ENCODE assay signal across 14 cellular contexts in genomic region chr14:100680439-100681051, GRCh38. TPM values are rescaled to one million over a fixed set of nuclear protein-coding genes. Genes with fewer than 3 reads are reported as not detected.
DNase-seq lines count a peak whose midpoint lies in the region; ATAC-seq and TF ChIP-seq lines count a peak whose summit lies in the region.
"Had no signal": no experiment of that assay in that cellular context is flagged by ENCODE, and none has a peak within 500 bp of the region (broad histone marks: within the 10 kb centered on the region; RNA-seq: fewer than 3 reads in every experiment).

No MANE protein-coding gene starts in this region.

- CTCF ChIA-PET in RWPE1 (lab: Yijun Ruan, JAX): interaction anchor here (0.6 to 0.7 kb wide), 2 partner anchors 17 to 78 kb away, joined by 3 read pairs; no protein-coding TSS in a partner anchor

- TF ChIP-seq POLR2A in prostate gland (IDR thresholded peaks at IDR 0.05): no peak

- intact Hi-C loops in prostate gland (cut with DNase I): no loop called here

- TF ChIP-seq CTCF in RWPE1 (conservative IDR thresholded peaks at IDR 0.05; ENCODE audit: low read depth): no peak
- no peak for TF ChIP-seq CTCF in foreskin fibroblast (IDR thresholded peaks at IDR 0.05; ENCODE audit: low read depth, low read length)
- TF ChIP-seq CTCF in prostate gland (IDR thresholded peaks at IDR 0.05): no peak

- peak; percentile 10 for DNase-seq in CD1c-positive myeloid dendritic cell (ENCODE audit: extremely low spot score)
- DNase-seq in RWPE1 (ENCODE audit: low spot score): no peak
- DNase-seq in foreskin fibroblast: peak; percentile 47 to 60
- peak; percentile 36 for DNase-seq in prostate gland (ENCODE audit: low spot score)
- DNase-seq in occipital lobe (lab: John Stamatoyannopoulos, UW): no peak
- DNase-seq in NCI-H2029 treated with DMSO at 0.1 percent for 48 hours (lab: John Stamatoyannopoulos, UW): no peak
- DNase-seq: activated effector memory CD4-positive, alpha-beta T cell treated with anti-CD3 and anti-CD28 coated beads, Interleukin-2, amount 50 U/mL, for 16 hours; head of caudate nucleus; stimulated activated CD4-positive, alpha-beta T cell treated with anti-CD3 and anti-CD28 coated beads, Interleukin-2, amount 100 ng/mL, for 24 hours; substantia nigra had no signal

- H3K4me3 ChIP-seq in foreskin fibroblast (ENCODE audit: low read depth in 1 of 2, low read length in 2 of 2) (no peak overlapping the region), prostate gland (no peak overlapping the region)

- ATAC-seq in HG03139 (IDR thresholded peaks at IDR 0.05; ENCODE audit: unreplicated experiment) (no peak), GM18868 (IDR thresholded peaks at IDR 0.05; ENCODE audit: unreplicated experiment) (no peak)

- H3K27ac ChIP-seq in RWPE1: peak overlapping the region; percentile 21; the same call in 1 of the 2 replicates
- peak overlapping the region; percentile 21 to 41 for H3K27ac ChIP-seq in prostate gland
- H3K27ac ChIP-seq: VCaP had no signal

- no peaks in the 10 kb centered on the region for H3K27me3 ChIP-seq in prostate gland (replicated peaks; ENCODE audit: insufficient read depth)

- POLR2A ChIA-PET in RWPE1 (lab: Yijun Ruan, JAX; ENCODE audit: low non-redundant PET): no interaction called here

- WGBS in prostate gland: 56% methylated on average over 23 of the region's 23 CpGs

- H3K9me3 ChIP-seq in prostate gland: no peaks in the 10 kb centered on the region

- H3K36me3 ChIP-seq in prostate gland: no peaks in the 10 kb centered on the region

- H3K4me1 ChIP-seq in prostate gland (replicated peaks): peaks cover 5% of the 10 kb centered on the region

RNA-seq across cellular contexts. Expression of gene DLK1, which starts 46.1 kb away (rescaled TPM):
- total RNA-seq in prostate gland: 10 to 100 TPM in 1 of 2 donors, under 1 TPM in 1; 0.14 to 100.0 TPM
- 0.31 TPM for total RNA-seq in occipital lobe
- total RNA-seq: mononuclear cell had no signal

Comparison
In these comparisons a context has a peak if more than half of its experiments do, and no peak if none do; other contexts are left out.
1. DNase-seq: peak in CD1c-positive myeloid dendritic cell (single experiment), foreskin fibroblast (2 of 2) and prostate gland (single experiment); none in RWPE1 (single experiment), occipital lobe (single experiment) and NCI-H2029 treated with DMSO at 0.1 percent for 48 hours (single experiment).